Comparison of ENCODE assay signal across 12 cellular contexts in the genomic region with DNA sequence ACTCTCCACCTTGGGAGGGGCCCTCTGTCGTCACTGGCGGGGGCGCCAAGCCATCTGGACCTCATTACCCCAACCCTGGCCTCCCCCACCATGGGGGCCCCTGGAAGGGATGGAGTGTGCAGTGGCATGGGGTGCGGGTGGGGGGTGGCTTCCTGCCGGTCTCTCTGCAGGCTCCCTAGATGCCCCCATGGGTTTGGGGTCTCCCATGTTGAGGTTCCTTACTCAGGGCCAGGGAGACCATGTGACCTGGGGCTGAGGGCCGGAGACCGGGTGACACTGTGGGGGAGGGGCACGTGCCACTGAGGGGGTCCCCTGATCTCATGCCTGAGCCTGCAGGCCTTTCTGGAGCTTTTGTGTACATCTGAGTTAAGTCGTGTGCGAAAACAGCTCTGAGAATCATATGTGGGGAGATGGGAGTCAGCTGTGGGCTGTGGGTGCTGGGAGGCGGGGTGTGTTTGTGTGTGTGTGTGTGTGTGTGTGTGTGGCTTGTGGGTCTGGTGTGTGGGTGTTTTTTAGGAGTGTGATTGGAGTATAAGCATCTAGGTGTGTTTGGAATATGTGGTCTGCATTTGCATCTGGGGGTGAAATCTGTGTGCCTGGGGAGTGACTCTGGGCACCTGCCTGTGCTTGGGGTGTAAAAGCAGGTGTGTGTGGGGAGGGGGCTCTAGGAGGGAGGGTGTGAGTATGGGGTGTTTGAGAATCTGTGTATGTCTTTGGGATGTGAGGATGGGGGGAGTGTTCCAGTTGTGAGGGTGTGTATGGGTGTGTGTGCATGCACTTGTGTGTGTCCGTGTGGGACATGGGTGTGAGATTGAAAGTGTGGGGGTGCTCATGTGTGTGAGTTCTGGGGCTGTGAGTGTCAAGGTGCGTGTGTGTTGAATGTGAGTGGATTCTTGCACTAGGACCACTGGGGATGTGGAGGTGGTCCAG. TPM values are rescaled to one million over a fixed set of nuclear protein-coding genes. Genes with fewer than 3 reads are reported as not detected.
DNase-seq lines count a peak whose midpoint lies in the region; ATAC-seq and TF ChIP-seq lines count a peak whose summit lies in the region.
"Had no signal": no experiment of that assay in that cellular context is flagged by ENCODE, and none has a peak within 500 bp of the region (broad histone marks: within the 10 kb centered on the region; RNA-seq: fewer than 3 reads in every experiment).

No MANE protein-coding gene starts in this region.

- no peaks in the 10 kb centered on the region; the same call in 1 of the 2 replicates for H4K20me1 ChIP-seq in GM23338 (replicated peaks; ENCODE audit: insufficient read depth)

- peaks cover 7% of the 10 kb centered on the region; the same call in 2 of the 3 replicates for H3K36me3 Mint-ChIP-seq in GM23338 (ENCODE audit: low read depth)

- ATAC-seq in GM23338: no peak
- no peak for ATAC-seq in GM21825 (IDR thresholded peaks at IDR 0.05; ENCODE audit: unreplicated experiment)

- no peak overlapping the region; the same call in 1 of the 2 replicates for H3K4me2 ChIP-seq in GM23338

- no peak overlapping the region for H3K27ac ChIP-seq in GM23338 (ENCODE audit: low read depth)
- no peak overlapping the region for H3K27ac ChIP-seq in brain microvascular endothelial cell
- H3K27ac ChIP-seq in right atrium auricular region: peak overlapping the region; percentile 75 to 80
- peak overlapping the region in 20 of 21 experiments; percentile 53 to 92 (median 79) for H3K27ac ChIP-seq in skin epidermis

- no peak for TF ChIP-seq CTCF in GM23338 (conservative IDR thresholded peaks at IDR 0.05; ENCODE audit: low read depth in 2 of 2)
- TF ChIP-seq CTCF in brain microvascular endothelial cell (IDR thresholded peaks at IDR 0.05; ENCODE audit: low read depth, low read length, missing control alignments): no peak
- TF ChIP-seq CTCF in right atrium auricular region (IDR thresholded peaks at IDR 0.05): no peak

- no peak overlapping the region for H3K4me3 ChIP-seq in GM23338
- peak overlapping the region; percentile 49 for H3K4me3 ChIP-seq in brain microvascular endothelial cell (ENCODE audit: low read depth, low read length)
- peak overlapping the region; percentile 45 to 47 for H3K4me3 ChIP-seq in right atrium auricular region
- H3K4me3 ChIP-seq in skin epidermis: peak overlapping the region; percentile 14 to 32 (median 25)

- DNase-seq in GM23338 (ENCODE audit: low spot score) (no peak), brain microvascular endothelial cell (no peak), right atrium auricular region (ENCODE audit: low spot score) (no peak), NCI-H1694 (lab: John Stamatoyannopoulos, UW) (no peak)
- DNase-seq in stimulated activated CD4-positive, alpha-beta T cell treated with anti-CD3 and anti-CD28 coated beads, Interleukin-1b, Interleukin-23, amount 100 ng/mL, for 48 hours: no peak
- no peak for DNase-seq in stimulated activated CD8-positive, alpha-beta memory T cell treated with anti-CD3 and anti-CD28 coated beads, Interleukin-4, amount 100 ng/mL, for 48 hours
- DNase-seq: anterior cingulate cortex; midbrain; stimulated activated CD4-positive, alpha-beta T cell treated with anti-CD3 and anti-CD28 coated beads, Interleukin-15, amount 100 ng/mL, for 24 hours; stimulated activated naive CD4-positive, alpha-beta T cell had no signal

- H3K4me1 ChIP-seq in GM23338 (ENCODE audit: insufficient read depth): peaks cover 19% of the 10 kb centered on the region
- peaks cover 0 to 33% of the 10 kb centered on the region in 2 donors for H3K4me1 ChIP-seq in right atrium auricular region

- H3K4me3 Mint-ChIP-seq in GM23338: peak overlapping the region; percentile 4; the same call in 2 of the 3 replicates

- in situ Hi-C loops in brain microvascular endothelial cell (cut with HindIII; ENCODE audit: low pct_ligation_motif_present, low sequenced_read_pairs): no loop called here

- H3K36me3 ChIP-seq in GM23338 (ENCODE audit: insufficient read depth) (no peaks in the 10 kb centered on the region), brain microvascular endothelial cell (replicated peaks) (no peaks in the 10 kb centered on the region), right atrium auricular region (no peaks in the 10 kb centered on the region)

- peaks cover 23% of the 10 kb centered on the region for H3K4me1 Mint-ChIP-seq in GM23338

- H3K27me3 Mint-ChIP-seq in GM23338 (ENCODE audit: insufficient read depth, low read depth, poor library complexity): peaks cover 13% of the 10 kb centered on the region

- no peaks in the 10 kb centered on the region for H3F3A ChIP-seq in GM23338 (replicated peaks; ENCODE audit: low read depth)

- H3K27ac Mint-ChIP-seq in GM23338: no peak overlapping the region

- no peak overlapping the region for H2AFZ ChIP-seq in GM23338

- no peaks in the 10 kb centered on the region for H3K9me3 Mint-ChIP-seq in GM23338

- no peaks in the 10 kb centered on the region for H3K79me2 ChIP-seq in GM23338 (replicated peaks; ENCODE audit: insufficient read depth)

- H3K9me2 ChIP-seq in GM23338 (ENCODE audit: insufficient read depth): no peaks in the 10 kb centered on the region

- H3K27me3 ChIP-seq in GM23338 (ENCODE audit: insufficient read depth) (no peaks in the 10 kb centered on the region), brain microvascular endothelial cell (replicated peaks) (no peaks in the 10 kb centered on the region), right atrium auricular region (no peaks in the 10 kb centered on the region)

- no peaks in the 10 kb centered on the region for H3K9me3 ChIP-seq in right atrium auricular region

TF ChIP-seq in GM23338, 12 proteins besides CTCF, POLR2A, EP300 and RAD21 (continues in another document):
- no peak for TF ChIP-seq EZH2phosphoT487 (IDR thresholded peaks at IDR 0.05; ENCODE audit: unreplicated experiment)
- no peak for TF ChIP-seq JUNB (IDR thresholded peaks at IDR 0.05; ENCODE audit: unreplicated experiment)

RNA-seq across cellular contexts. Expression of gene GOLGA2, which starts 32.1 kb away (rescaled TPM):
- total RNA-seq in GM23338 (2014; rRNA removed; shearing (Covaris generic)): 44.4 and 48.4 TPM in 2 replicates
- polyA plus RNA-seq in GM23338 (2016; fragmentation: Nextera tagmentation; extraction: Ambion mirVana): 31.4 and 32.6 TPM in 2 replicates
- total RNA-seq in right atrium auricular region: 10 to 100 TPM; 83.3 to 91.6 TPM

RNA-seq across cellular contexts. Expression of gene SWI5, which starts 32.3 kb away (rescaled TPM):
- total RNA-seq in GM23338 (2014; rRNA removed; shearing (Covaris generic)): 26.6 and 31.8 TPM in 2 replicates
- 35.7 and 42.5 TPM in 2 replicates for polyA plus RNA-seq in GM23338 (2016; fragmentation: Nextera tagmentation; extraction: Ambion mirVana)
- 10 to 100 TPM; 21.5 to 23.0 TPM for total RNA-seq in right atrium auricular region

RNA-seq across cellular contexts. Expression of gene DNM1, which starts 40.6 kb away (rescaled TPM):
- total RNA-seq in GM23338 (2014; rRNA removed; shearing (Covaris generic)): 42.0 and 43.2 TPM in 2 replicates
- polyA plus RNA-seq in GM23338 (2016; fragmentation: Nextera tagmentation; extraction: Ambion mirVana): 24.0 and 36.0 TPM in 2 replicates
- 1 to 10 TPM; 2.5 to 3.9 TPM for total RNA-seq in right atrium auricular region

RNA-seq across cellular contexts. Expression of gene CIZ1, which starts 52.4 kb away (rescaled TPM):
- 48.2 and 61.4 TPM in 2 replicates for total RNA-seq in GM23338 (2014; rRNA removed; shearing (Covaris generic))
- 49.6 and 49.7 TPM in 2 replicates for polyA plus RNA-seq in GM23338 (2016; fragmentation: Nextera tagmentation; extraction: Ambion mirVana)
- 10 to 100 TPM; 41.6 to 45.9 TPM for total RNA-seq in right atrium auricular region

Comparison
In these comparisons a context has a peak if more than half of its experiments do, and no peak if none do; other contexts are left out.
1. H3K27ac ChIP-seq: peak in right atrium auricular region (2 of 2) and skin epidermis (20 of 21); none in GM23338 (single experiment) and brain microvascular endothelial cell (single experiment).